Comparison of ENCODE assay signal across 9 cellular contexts in the genomic region with DNA sequence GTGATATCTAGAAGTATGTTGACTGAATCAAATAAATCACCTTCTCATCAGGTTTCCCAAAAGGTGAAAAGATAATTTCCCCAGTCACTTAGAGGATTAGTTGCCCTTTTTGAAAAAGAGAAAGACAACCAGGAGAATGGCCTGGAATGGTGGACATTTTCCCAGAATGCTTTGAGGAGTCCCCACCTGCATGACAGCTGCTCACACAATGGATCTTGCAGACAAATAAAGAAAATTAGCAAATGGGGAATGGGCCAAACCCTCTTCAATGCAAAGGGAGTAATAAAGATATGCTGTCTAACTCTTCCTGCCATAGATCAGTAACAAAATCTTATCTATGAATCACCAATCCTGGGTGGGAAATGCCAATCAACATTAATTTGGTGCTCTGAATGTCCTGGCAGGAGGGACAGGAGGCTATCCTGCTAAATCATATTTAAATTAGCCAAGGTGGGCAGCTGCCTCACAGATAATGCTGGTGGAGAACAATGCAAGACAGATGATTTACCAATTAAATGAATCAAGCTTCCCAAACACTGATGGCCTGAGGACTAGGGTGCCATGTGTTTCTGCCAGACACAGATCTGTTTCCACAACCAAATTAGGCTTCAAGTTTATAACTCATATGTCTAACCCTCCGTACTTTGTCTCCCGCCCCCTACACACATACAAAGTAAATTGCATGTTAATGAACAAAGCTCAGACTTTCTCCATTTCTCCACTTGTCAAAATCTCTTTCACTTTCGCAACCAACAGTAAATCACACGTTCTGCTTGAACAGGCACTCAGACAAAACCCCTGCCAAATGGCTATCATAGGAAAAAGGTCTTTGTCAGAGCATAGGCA.
A peak's percentile ranks its signal among the peaks of the same experiment; 100 is the strongest.
DNase-seq lines count a peak whose midpoint lies in the region; ATAC-seq and TF ChIP-seq lines count a peak whose summit lies in the region.
"Had no signal": no experiment of that assay in that cellular context is flagged by ENCODE, and none has a peak within 500 bp of the region (broad histone marks: within the 10 kb centered on the region; RNA-seq: fewer than 3 reads in every experiment).

No MANE protein-coding gene starts in this region.

- no peaks in the 10 kb centered on the region for H3K9me3 Mint-ChIP-seq in activated CD4-positive, alpha-beta T cell treated with anti-CD3 and anti-CD28 coated beads, Interleukin-2, amount 10 ng/mL, durations not matched to agents 7 days and 5 days
- no peaks in the 10 kb centered on the region for H3K9me3 Mint-ChIP-seq in activated CD4-positive, alpha-beta T cell treated with anti-CD3 and anti-CD28 coated beads for 36 hours (ENCODE audit: low read depth)
- H3K9me3 Mint-ChIP-seq in chondrocyte (ENCODE audit: low read depth) = no peaks in the 10 kb centered on the region

- no peaks in the 10 kb centered on the region for H3K36me3 ChIP-seq in hepatocyte (replicated peaks; ENCODE audit: insufficient read depth, low read depth)

- DNase-seq in activated CD4-positive, alpha-beta T cell treated with anti-CD3 and anti-CD28 coated beads, Interleukin-2, amount 10 ng/mL, durations not matched to agents 7 days and 5 days = peak; percentile 6
- no peak for DNase-seq in activated CD4-positive, alpha-beta T cell treated with anti-CD3 and anti-CD28 coated beads for 36 hours
- DNase-seq in NCI-H2107 treated with DMSO at 0.1 percent for 48 hours (lab: John Stamatoyannopoulos, UW; ENCODE audit: unreplicated experiment) (peak; percentile 92), kidney glomerular epithelial cell (lab: John Stamatoyannopoulos, UW) (peak; percentile 18), chondrocyte (ENCODE audit: low spot score) (no peak), lower leg skin (ENCODE audit: low spot score in 2 of 2) (no peak), hepatocyte (ENCODE audit: low spot score) (no peak)

- H3K27me3 Mint-ChIP-seq in activated CD4-positive, alpha-beta T cell treated with anti-CD3 and anti-CD28 coated beads, Interleukin-2, amount 10 ng/mL, durations not matched to agents 7 days and 5 days = peaks cover 10% of the 10 kb centered on the region
- peaks cover 3% of the 10 kb centered on the region for H3K27me3 Mint-ChIP-seq in activated CD4-positive, alpha-beta T cell treated with anti-CD3 and anti-CD28 coated beads for 36 hours
- H3K27me3 Mint-ChIP-seq in chondrocyte (ENCODE audit: low read depth) = peaks cover 16% of the 10 kb centered on the region

- no peak for ATAC-seq in activated CD4-positive, alpha-beta T cell treated with anti-CD3 and anti-CD28 coated beads for 36 hours
- ATAC-seq in HG02852 (IDR thresholded peaks at IDR 0.05; ENCODE audit: unreplicated experiment) = peak; percentile 94

- H3K36me3 Mint-ChIP-seq in activated CD4-positive, alpha-beta T cell treated with anti-CD3 and anti-CD28 coated beads, Interleukin-2, amount 10 ng/mL, durations not matched to agents 7 days and 5 days (ENCODE audit: low read depth) = no peaks in the 10 kb centered on the region
- no peaks in the 10 kb centered on the region for H3K36me3 Mint-ChIP-seq in activated CD4-positive, alpha-beta T cell treated with anti-CD3 and anti-CD28 coated beads for 36 hours (ENCODE audit: low read depth)
- H3K36me3 Mint-ChIP-seq in chondrocyte (ENCODE audit: low read depth) = no peaks in the 10 kb centered on the region

- no peak overlapping the region for H3K4me2 ChIP-seq in hepatocyte

- TF ChIP-seq CTCF in chondrocyte (IDR thresholded peaks at IDR 0.05) (no peak), lower leg skin (IDR thresholded peaks at IDR 0.05) (no peak), hepatocyte (IDR thresholded peaks at IDR 0.05; ENCODE audit: poor library complexity) (no peak)

- no peaks in the 10 kb centered on the region for H3K4me1 ChIP-seq in hepatocyte (ENCODE audit: insufficient read depth)

- no peaks in the 10 kb centered on the region for H3K9me3 ChIP-seq in hepatocyte (ENCODE audit: low read depth)

- H2AFZ ChIP-seq in hepatocyte = no peak overlapping the region

- H3K27me3 ChIP-seq in hepatocyte = no peaks in the 10 kb centered on the region

- intact Hi-C loops in activated CD4-positive, alpha-beta T cell treated with anti-CD3 and anti-CD28 coated beads for 36 hours (cut with DNase I, micrococcal nuclease) = no loop called here
- intact Hi-C loops in lower leg skin (cut with DNase I; ENCODE audit: low total_unique reads) = no loop called here

- no peaks in the 10 kb centered on the region for H3K79me2 ChIP-seq in hepatocyte

- peaks cover 7% of the 10 kb centered on the region for H3K4me1 Mint-ChIP-seq in activated CD4-positive, alpha-beta T cell treated with anti-CD3 and anti-CD28 coated beads, Interleukin-2, amount 10 ng/mL, durations not matched to agents 7 days and 5 days
- no peaks in the 10 kb centered on the region for H3K4me1 Mint-ChIP-seq in activated CD4-positive, alpha-beta T cell treated with anti-CD3 and anti-CD28 coated beads for 36 hours
- H3K4me1 Mint-ChIP-seq in chondrocyte (ENCODE audit: low read depth) = no peaks in the 10 kb centered on the region

- no peak overlapping the region for H3K4me3 ChIP-seq in lower leg skin (ENCODE audit: low read depth, poor library complexity, severe bottlenecking)
- no peak overlapping the region for H3K4me3 ChIP-seq in hepatocyte
- H3K4me3 ChIP-seq: SK-N-MC had no signal

- POLR2A ChIA-PET in activated CD4-positive, alpha-beta T cell treated with anti-CD3 and anti-CD28 coated beads, Interleukin-2, amount 10 ng/mL, durations not matched to agents 7 days and 5 days (lab: Charles Lee) = no interaction called here
- POLR2A ChIA-PET in activated CD4-positive, alpha-beta T cell treated with anti-CD3 and anti-CD28 coated beads for 36 hours (lab: Charles Lee) = no interaction called here

- H4K20me1 ChIP-seq in hepatocyte (ENCODE audit: insufficient read depth, poor library complexity, severe bottlenecking) = no peaks in the 10 kb centered on the region

- WGBS in lower leg skin, 2 donors = 10 to 14% methylated on average over 4 of the region's 4 CpGs
- WGBS in hepatocyte (ENCODE audit: low lambda C conversion rate, missing lambda C conversion rate) = 69% methylated on average over 4 of the region's 4 CpGs

- TF ChIP-seq POLR2A in lower leg skin (IDR thresholded peaks at IDR 0.05) = no peak

- peak overlapping the region; percentile 22 for H3K4me3 Mint-ChIP-seq in activated CD4-positive, alpha-beta T cell treated with anti-CD3 and anti-CD28 coated beads, Interleukin-2, amount 10 ng/mL, durations not matched to agents 7 days and 5 days
- no peak overlapping the region for H3K4me3 Mint-ChIP-seq in activated CD4-positive, alpha-beta T cell treated with anti-CD3 and anti-CD28 coated beads for 36 hours
- H3K4me3 Mint-ChIP-seq in chondrocyte (ENCODE audit: unreplicated experiment) = no peak overlapping the region

- no peaks in the 10 kb centered on the region for H3K9me2 ChIP-seq in hepatocyte (replicated peaks; ENCODE audit: insufficient read depth)

- CTCF ChIA-PET in activated CD4-positive, alpha-beta T cell treated with anti-CD3 and anti-CD28 coated beads, Interleukin-2, amount 10 ng/mL, durations not matched to agents 7 days and 5 days (lab: Charles Lee) = no interaction called here
- CTCF ChIA-PET in activated CD4-positive, alpha-beta T cell treated with anti-CD3 and anti-CD28 coated beads for 36 hours (lab: Charles Lee) = no interaction called here

- no peak overlapping the region for H3K27ac ChIP-seq in hepatocyte
- H3K27ac ChIP-seq: SK-N-MC had no signal

- no peak overlapping the region for H3K27ac Mint-ChIP-seq in activated CD4-positive, alpha-beta T cell treated with anti-CD3 and anti-CD28 coated beads, Interleukin-2, amount 10 ng/mL, durations not matched to agents 7 days and 5 days
- no peak overlapping the region for H3K27ac Mint-ChIP-seq in activated CD4-positive, alpha-beta T cell treated with anti-CD3 and anti-CD28 coated beads for 36 hours
- H3K27ac Mint-ChIP-seq in chondrocyte (ENCODE audit: unreplicated experiment) = no peak overlapping the region

Comparison
In these comparisons a context has a peak if more than half of its experiments do, and no peak if none do; other contexts are left out.
1. DNase-seq: peak in activated CD4-positive, alpha-beta T cell treated with anti-CD3 and anti-CD28 coated beads, Interleukin-2, amount 10 ng/mL, durations not matched to agents 7 days and 5 days (single experiment), NCI-H2107 treated with DMSO at 0.1 percent for 48 hours (single experiment) and kidney glomerular epithelial cell (single experiment); none in activated CD4-positive, alpha-beta T cell treated with anti-CD3 and anti-CD28 coated beads for 36 hours (single experiment), chondrocyte (single experiment), lower leg skin (0 of 2) and hepatocyte (single experiment).